ENCODE assay signal across 8 cellular contexts in the genomic region with DNA sequence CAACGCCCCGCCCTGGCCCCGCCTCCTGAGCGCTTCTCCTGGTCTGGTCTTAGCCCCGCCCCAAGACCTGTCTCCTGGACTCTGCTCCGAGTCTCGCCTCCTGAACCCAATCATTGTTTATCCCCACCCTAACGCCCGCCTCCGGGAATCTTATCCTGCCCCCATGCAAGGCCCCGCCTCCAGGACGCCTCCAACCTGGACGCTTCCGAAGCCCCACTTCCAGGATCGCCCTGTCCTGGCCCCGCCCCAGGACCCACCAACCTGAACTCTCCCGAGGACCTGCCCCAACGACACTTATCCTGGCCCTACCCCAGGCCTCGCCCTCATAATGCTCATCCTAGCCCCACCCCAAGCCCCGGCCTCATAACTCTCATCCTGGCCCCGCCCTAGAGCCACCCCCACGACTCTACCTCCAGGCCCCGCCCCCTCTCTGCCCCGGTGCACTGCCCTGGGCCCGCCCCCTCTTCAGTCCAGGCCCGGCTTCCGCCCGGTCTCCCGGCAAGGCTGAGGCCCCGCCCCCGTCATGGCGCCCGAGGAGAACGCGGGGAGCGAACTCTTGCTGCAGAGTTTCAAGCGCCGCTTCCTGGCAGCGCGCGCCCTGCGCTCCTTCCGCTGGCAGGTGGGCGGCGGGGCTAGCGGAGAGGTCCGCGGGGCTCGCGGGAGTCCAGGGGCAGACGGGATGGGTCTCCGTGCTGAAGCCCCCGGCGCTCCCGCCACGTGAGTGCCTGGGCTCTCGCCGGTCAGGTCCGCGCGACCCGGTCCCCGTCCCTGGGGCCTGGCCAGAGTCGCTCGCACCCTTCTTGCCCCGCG. TPM values are rescaled to one million over a fixed set of nuclear protein-coding genes. Genes with fewer than 3 reads are reported as not detected.
DNase-seq lines count a peak whose midpoint lies in the region; ATAC-seq and TF ChIP-seq lines count a peak whose summit lies in the region.

No MANE protein-coding gene starts in this region.

- no peak for TF ChIP-seq EP300 in SK-N-SH (IDR thresholded peaks at IDR 0.05; ENCODE audit: borderline replicate concordance in 1 of 2, low read depth in 1 of 2, low read length in 1 of 2)

- H3K4me1 ChIP-seq in SK-N-SH (ENCODE audit: control insufficient read depth in 1 of 2, insufficient read depth in 2 of 2, low read depth in 1 of 2, low read length in 1 of 2) (peaks cover 3 to 5% of the 10 kb centered on the region in 2 experiments; a peak in 2 of 4 replicates), thymus (ENCODE audit: control insufficient read depth, insufficient read depth, low read length) (no peaks in the 10 kb centered on the region)

- no peaks in the 10 kb centered on the region for H3K27me3 ChIP-seq in GM06990 (replicated peaks; ENCODE audit: control insufficient read depth, insufficient read depth, low read length)
- H3K27me3 ChIP-seq in SK-N-SH (ENCODE audit: insufficient read depth): no peaks in the 10 kb centered on the region
- H3K27me3 ChIP-seq in thymus (ENCODE audit: control insufficient read depth, insufficient read depth): no peaks in the 10 kb centered on the region

- no peaks in the 10 kb centered on the region for H3K36me3 Mint-ChIP-seq in HFFc6 (ENCODE audit: low read depth)
- no peaks in the 10 kb centered on the region for H3K36me3 Mint-ChIP-seq in activated naive CD4-positive, alpha-beta T cell treated with anti-CD3 and anti-CD28 coated beads, Interleukin-2, amount 50 U/mL, for 72 hours
- no peaks in the 10 kb centered on the region for H3K36me3 Mint-ChIP-seq in osteocyte (ENCODE audit: unreplicated experiment)

- no peak overlapping the region for H2AFZ ChIP-seq in SK-N-SH (ENCODE audit: low read depth)

- ATAC-seq in activated naive CD4-positive, alpha-beta T cell treated with anti-CD3 and anti-CD28 coated beads, Interleukin-2, amount 50 U/mL, for 72 hours: peak; percentile 95 to 96

- peak overlapping the region; percentile 81 for H3K9ac ChIP-seq in SK-N-SH

- no peaks in the 10 kb centered on the region for H3K9me2 ChIP-seq in SK-N-SH

- H4K20me1 ChIP-seq in SK-N-SH (ENCODE audit: insufficient read depth): no peaks in the 10 kb centered on the region

- peak overlapping the region in 1 of 2 experiments; percentile 71; a peak in 2 of 4 replicates for H3K27ac ChIP-seq in SK-N-SH (ENCODE audit: low read depth in 2 of 2, low read length in 1 of 2)
- H3K27ac ChIP-seq in thymus (ENCODE audit: low read depth): peak overlapping the region; percentile 95

- H3K4me3 ChIP-seq in GM06990 (replicated peaks; ENCODE audit: low read depth, low read length) (peak overlapping the region; percentile 78), NB4 (ENCODE audit: low read depth, low read length) (peak overlapping the region; percentile 63), SK-N-SH (ENCODE audit: low read depth in 2 of 2, low read length in 1 of 2) (peak overlapping the region in 1 of 2 experiments; percentile 59; a peak in 2 of 4 replicates), thymus (ENCODE audit: low read length) (peak overlapping the region; percentile 64)

- DNase-seq in GM06990 (ENCODE audit: extremely low read depth, insufficient read length): peak; percentile 93
- peak; percentile 99 for DNase-seq in HFFc6
- DNase-seq in NB4 (ENCODE audit: low read depth): peak; percentile 97
- peak; percentile 88 for DNase-seq in SK-N-SH
- peak; percentile 90 to 96 for DNase-seq in activated naive CD4-positive, alpha-beta T cell treated with anti-CD3 and anti-CD28 coated beads, Interleukin-2, amount 50 U/mL, for 72 hours (ENCODE audit: low spot score in 2 of 2)
- DNase-seq in head of caudate nucleus: peak; percentile 84 to 100 (median 99)
- peak; percentile 100 for DNase-seq in osteocyte (ENCODE audit: extremely low spot score, unreplicated experiment)

- H3K4me1 Mint-ChIP-seq in HFFc6 (ENCODE audit: low read depth) (peaks cover 43% of the 10 kb centered on the region), osteocyte (ENCODE audit: unreplicated experiment) (peaks cover 19% of the 10 kb centered on the region)

- POLR2A ChIA-PET in SK-N-SH (lab: Yijun Ruan, JAX): interaction anchor here (1.3 kb wide), 1 partner anchor 141 kb away, joined by 3 read pairs; a partner anchor contains a TSS

- H3F3A ChIP-seq in SK-N-SH (replicated peaks; ENCODE audit: insufficient read depth): no peaks in the 10 kb centered on the region

- TF ChIP-seq CTCF in GM06990 (IDR thresholded peaks at IDR 0.05; ENCODE audit: insufficient read depth, low read length, poor library complexity, severe bottlenecking) (no peak), HFFc6 (IDR thresholded peaks at IDR 0.05) (no peak), NB4 (IDR thresholded peaks at IDR 0.05; ENCODE audit: low read depth, low read length) (no peak), SK-N-SH (IDR thresholded peaks at IDR 0.05) (no peak), osteocyte (IDR thresholded peaks at IDR 0.05) (no peak)

- peak overlapping the region; percentile 81; the same call in 1 of the 2 replicates for H3K4me2 ChIP-seq in SK-N-SH

- CTCF ChIA-PET in SK-N-SH (lab: Yijun Ruan, JAX): no interaction called here

- H3K9me3 ChIP-seq in SK-N-SH: no peaks in the 10 kb centered on the region
- H3K9me3 ChIP-seq in thymus (ENCODE audit: control insufficient read depth): no peaks in the 10 kb centered on the region

- WGBS in SK-N-SH (ENCODE audit: low lambda C conversion rate): 0% methylated on average over 7 of the region's 67 CpGs
- under 1% methylated on average over 65 of the region's 67 CpGs for WGBS in thymus

- TF ChIP-seq POLR2A in NB4 (IDR thresholded peaks at IDR 0.05; ENCODE audit: extremely low read depth, insufficient read length): no peak

- H3K9me3 Mint-ChIP-seq in HFFc6: no peaks in the 10 kb centered on the region
- no peaks in the 10 kb centered on the region for H3K9me3 Mint-ChIP-seq in activated naive CD4-positive, alpha-beta T cell treated with anti-CD3 and anti-CD28 coated beads, Interleukin-2, amount 50 U/mL, for 72 hours
- H3K9me3 Mint-ChIP-seq in osteocyte (ENCODE audit: unreplicated experiment): no peaks in the 10 kb centered on the region

- H3K36me3 ChIP-seq in GM06990 (ENCODE audit: control insufficient read depth, insufficient read depth, low read length) (peaks cover 1% of the 10 kb centered on the region; the same call in 1 of the 2 replicates), SK-N-SH (replicated peaks in 1 of 2; ENCODE audit: control insufficient read depth in 1 of 2, insufficient read depth in 2 of 2, low read length in 1 of 2) (no peaks in the 10 kb centered on the region), thymus (ENCODE audit: control insufficient read depth, insufficient read depth) (no peaks in the 10 kb centered on the region)

- H3K27ac Mint-ChIP-seq in HFFc6 (peak overlapping the region; percentile 99), osteocyte (ENCODE audit: unreplicated experiment) (peak overlapping the region; percentile 94)
- peak overlapping the region; percentile 95 to 96 for H3K27ac Mint-ChIP-seq in activated naive CD4-positive, alpha-beta T cell treated with anti-CD3 and anti-CD28 coated beads, Interleukin-2, amount 50 U/mL, for 72 hours

- intact Hi-C loops in head of caudate nucleus (cut with DNase I): no loop called here

- H3K27me3 Mint-ChIP-seq in HFFc6 (ENCODE audit: insufficient read depth): peaks cover 5% of the 10 kb centered on the region; the same call in 1 of the 2 replicates
- H3K27me3 Mint-ChIP-seq in osteocyte (ENCODE audit: unreplicated experiment): no peaks in the 10 kb centered on the region

- no peak for TF ChIP-seq RAD21 in SK-N-SH (IDR thresholded peaks at IDR 0.05; ENCODE audit: low read length)

- H3K79me2 ChIP-seq in SK-N-SH (ENCODE audit: insufficient read depth): no peaks in the 10 kb centered on the region

- H3K4me3 Mint-ChIP-seq in HFFc6: peak overlapping the region; percentile 94
- H3K4me3 Mint-ChIP-seq in osteocyte (ENCODE audit: unreplicated experiment): peak overlapping the region; percentile 94

TF ChIP-seq in SK-N-SH, 30 proteins besides CTCF, POLR2A, EP300 and RAD21:
- TF ChIP-seq TAF1 (IDR thresholded peaks at IDR 0.05; ENCODE audit: borderline replicate concordance, low read depth, low read length) (0 out of 2 replicates have a peak, but pooled peaks have one; percentile 25), MXI1 (IDR thresholded peaks at IDR 0.05; ENCODE audit: low read depth, low read length) (no peak; the same call in 1 of the 2 replicates)
- TF ChIP-seq, protein P1, sequence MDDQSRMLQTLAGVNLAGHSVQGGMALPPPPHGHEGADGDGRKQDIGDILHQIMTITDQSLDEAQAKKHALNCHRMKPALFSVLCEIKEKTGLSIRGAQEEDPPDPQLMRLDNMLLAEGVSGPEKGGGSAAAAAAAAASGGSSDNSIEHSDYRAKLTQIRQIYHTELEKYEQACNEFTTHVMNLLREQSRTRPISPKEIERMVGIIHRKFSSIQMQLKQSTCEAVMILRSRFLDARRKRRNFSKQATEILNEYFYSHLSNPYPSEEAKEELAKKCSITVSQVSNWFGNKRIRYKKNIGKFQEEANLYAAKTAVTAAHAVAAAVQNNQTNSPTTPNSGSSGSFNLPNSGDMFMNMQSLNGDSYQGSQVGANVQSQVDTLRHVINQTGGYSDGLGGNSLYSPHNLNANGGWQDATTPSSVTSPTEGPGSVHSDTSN (IDR thresholded peaks at IDR 0.05): no peak
- TF ChIP-seq, protein P2, sequence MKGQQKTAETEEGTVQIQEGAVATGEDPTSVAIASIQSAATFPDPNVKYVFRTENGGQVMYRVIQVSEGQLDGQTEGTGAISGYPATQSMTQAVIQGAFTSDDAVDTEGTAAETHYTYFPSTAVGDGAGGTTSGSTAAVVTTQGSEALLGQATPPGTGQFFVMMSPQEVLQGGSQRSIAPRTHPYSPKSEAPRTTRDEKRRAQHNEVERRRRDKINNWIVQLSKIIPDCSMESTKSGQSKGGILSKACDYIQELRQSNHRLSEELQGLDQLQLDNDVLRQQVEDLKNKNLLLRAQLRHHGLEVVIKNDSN (IDR thresholded peaks at IDR 0.05; ENCODE audit: borderline replicate concordance, low read depth): peak; percentile 45; the same call in 1 of the 2 replicates

RNA-seq across cellular contexts. Expression of a gene that starts 45.8 kb away (rescaled TPM):
- not detected for total RNA-seq in HFFc6 (2021; fragmentation: NEBNext Ultra II Directional; extraction: Animal tissue kit (Norgen Biotek cat#: 25700))
- polyA plus RNA-seq in SK-N-SH (2012; rRNA removed) (not detected in 2 replicates), thymus (not detected)
- polyA plus RNA-seq in SK-N-SH (2012; cell fraction: cytosol; rRNA removed): not detected in 2 replicates
- polyA plus RNA-seq in SK-N-SH (2012; cell fraction: nucleus; rRNA removed): not detected in 2 replicates
- not detected for total RNA-seq in activated naive CD4-positive, alpha-beta T cell treated with anti-CD3 and anti-CD28 coated beads, Interleukin-2, amount 50 U/mL, for 72 hours
- total RNA-seq in osteocyte: not detected in 2 replicates
